ENCODE assay signal across 10 cellular contexts in the genomic region with DNA sequence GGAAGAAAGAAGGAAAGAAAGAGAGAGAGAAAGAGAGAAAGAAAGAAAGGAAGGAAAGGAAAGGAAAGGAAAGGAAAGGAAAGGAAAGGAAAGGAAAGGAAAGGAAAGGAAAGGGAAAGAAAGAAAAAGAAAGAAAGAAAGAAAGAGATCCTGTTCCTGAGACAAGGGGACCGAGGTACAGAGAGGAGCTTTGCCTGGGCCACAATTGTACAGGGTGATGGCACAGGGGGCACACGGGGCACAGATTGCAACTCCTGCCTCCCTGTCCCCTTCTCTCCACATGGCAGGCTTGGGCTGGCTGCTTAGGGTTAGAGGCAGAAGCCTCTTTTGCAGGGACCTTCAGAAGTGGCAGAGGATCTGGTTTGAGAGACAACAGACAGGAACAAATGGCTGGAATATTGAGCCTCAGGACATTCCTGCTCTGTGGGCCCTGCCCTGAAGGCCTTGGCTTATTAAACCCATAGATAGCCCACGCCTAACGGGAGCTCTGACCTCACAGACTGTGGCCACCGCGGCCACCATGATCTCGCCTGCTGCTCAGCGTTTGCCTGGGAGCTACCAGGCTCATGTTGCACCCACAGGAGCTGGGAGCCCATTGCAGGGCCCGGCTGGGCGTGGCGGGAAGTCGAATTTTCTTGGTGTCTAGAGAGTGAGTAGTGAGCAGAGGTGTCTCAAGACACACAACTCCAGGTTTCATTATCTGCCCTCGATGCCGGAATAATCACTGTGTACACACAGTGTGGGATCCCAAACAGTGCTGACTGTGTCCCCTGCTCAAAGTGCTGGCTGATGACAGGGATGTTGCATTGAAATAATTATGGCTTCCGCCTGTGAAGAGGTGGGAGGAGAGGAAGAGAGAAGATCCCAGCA.
A peak's percentile ranks its signal among the peaks of the same experiment; 100 is the strongest.
DNase-seq lines count a peak whose midpoint lies in the region; ATAC-seq, FAIRE-seq and TF ChIP-seq lines count a peak whose summit lies in the region.
"Had no signal": no experiment of that assay in that cellular context is flagged by ENCODE, and none has a peak within 500 bp of the region (broad histone marks: within the 10 kb centered on the region; RNA-seq: fewer than 3 reads in every experiment).

No MANE protein-coding gene starts in this region.

- H3K36me3 ChIP-seq in HUES6 (ENCODE audit: control insufficient read depth, insufficient read depth, low read length) (no peaks in the 10 kb centered on the region), SJCRH30 (no peaks in the 10 kb centered on the region), pancreas (no peaks in the 10 kb centered on the region)

- FAIRE-seq in pancreas (lab: Jason Lieb, UNC) = no peak

- DNase-seq in AG20443 (ENCODE audit: low spot score) (peak; percentile 29), SJCRH30 (peak; percentile 88 to 93), islet precursor cell (peak; percentile 87), OCI-M1 (lab: John Stamatoyannopoulos, UW) (no peak), pancreas (no peak), GM10248 (ENCODE audit: extremely low spot score) (no peak), anterior cingulate cortex (lab: John Stamatoyannopoulos, UW) (no peak)
- DNase-seq: CD4-positive, alpha-beta T cell; central memory CD4-positive, alpha-beta T cell had no signal

- WGBS in pancreas, 2 donors = 69 to 76% methylated on average over 15 of the region's 15 CpGs

- POLR2A ChIA-PET in GM10248 (lab: Yijun Ruan, JAX) = no interaction called here

- no peak overlapping the region for H3K27ac ChIP-seq in HUES6 (ENCODE audit: low read depth, low read length)
- peak overlapping the region; percentile 79 for H3K27ac ChIP-seq in SJCRH30
- no peak overlapping the region for H3K27ac ChIP-seq in pancreas

- intact Hi-C loops in pancreas (cut with DNase I) = no loop called here

- peak overlapping the region; percentile 12 for H3K9ac ChIP-seq in HUES6 (ENCODE audit: low read length)

- H3K27me3 ChIP-seq in HUES6 (ENCODE audit: control insufficient read depth, insufficient read depth, low read length) = no peaks in the 10 kb centered on the region
- no peaks in the 10 kb centered on the region for H3K27me3 ChIP-seq in SJCRH30
- no peaks in the 10 kb centered on the region for H3K27me3 ChIP-seq in pancreas

- H3K4me3 ChIP-seq in HUES6 (ENCODE audit: low read depth, low read length) (no peak overlapping the region), SJCRH30 (peak overlapping the region; percentile 27), pancreas (no peak overlapping the region)

- TF ChIP-seq CTCF in pancreas (IDR thresholded peaks at IDR 0.05) = no peak
- TF ChIP-seq CTCF in GM10248 (IDR thresholded peaks at IDR 0.05; ENCODE audit: control extremely low read depth, extremely low read depth, low read depth, missing control alignments) = no peak

- H3K4me1 ChIP-seq in HUES6 (ENCODE audit: control insufficient read depth, insufficient read depth, low read length) (peaks cover 15% of the 10 kb centered on the region; the same call in 1 of the 2 replicates), SJCRH30 (peaks cover 27% of the 10 kb centered on the region), pancreas (no peaks in the 10 kb centered on the region)

- H3K9me3 ChIP-seq in HUES6 (ENCODE audit: control insufficient read depth, insufficient read depth, low read depth, low read length) (no peaks in the 10 kb centered on the region), SJCRH30 (replicated peaks) (no peaks in the 10 kb centered on the region), pancreas (no peaks in the 10 kb centered on the region)

- ATAC-seq in pancreas = no peak

- CTCF ChIA-PET in GM10248 (lab: Yijun Ruan, JAX) = interaction anchor here (1.2 to 1.6 kb wide), 2 partner anchors 15 to 51 kb away, joined by 3 to 5 read pairs; no protein-coding TSS in a partner anchor

Comparison
In these comparisons a context has a peak if more than half of its experiments do, and no peak if none do; other contexts are left out.
1. DNase-seq: peak in AG20443 (single experiment), SJCRH30 (2 of 2) and islet precursor cell (single experiment); none in OCI-M1 (single experiment), pancreas (0 of 6), GM10248 (single experiment) and anterior cingulate cortex (0 of 58).